Comparison of ENCODE assay signal across 9 cellular contexts in genomic region chr17:31533546-31534155, GRCh38.
DNase-seq lines count a peak whose midpoint lies in the region; ATAC-seq and TF ChIP-seq lines count a peak whose summit lies in the region.
"Had no signal": no experiment of that assay in that cellular context is flagged by ENCODE, and none has a peak within 500 bp of the region (broad histone marks: within the 10 kb centered on the region; RNA-seq: fewer than 3 reads in every experiment).

No MANE protein-coding gene starts in this region.

- DNase-seq in EL (peak; percentile 91), HuH-7.5 (ENCODE audit: low spot score) (peak; percentile 42), iPS-NIHi7 (ENCODE audit: extremely low spot score) (peak; percentile 88), thyroid gland (peak; percentile 30 to 38), SIG-M5 (lab: John Stamatoyannopoulos, UW) (no peak), AML-193 (lab: John Stamatoyannopoulos, UW) (no peak)
- DNase-seq in activated naive CD8-positive, alpha-beta T cell treated with anti-CD3 and anti-CD28 coated beads, Interleukin-2, amount 50 U/mL, for 24 hours = peak; percentile 56
- DNase-seq: naive B cell had no signal

- intact Hi-C loops in thyroid gland (cut with DNase I) = no loop called here

- no peaks in the 10 kb centered on the region for H3K9me3 ChIP-seq in thyroid gland

- no peak overlapping the region for H3K4me3 ChIP-seq in thyroid gland (replicated peaks in 1 of 3)

- H3K36me3 Mint-ChIP-seq in activated naive CD8-positive, alpha-beta T cell treated with anti-CD3 and anti-CD28 coated beads, Interleukin-2, amount 50 U/mL, for 24 hours (ENCODE audit: low read depth) = peaks cover 5% of the 10 kb centered on the region

- no peaks in the 10 kb centered on the region for H3K27me3 Mint-ChIP-seq in activated naive CD8-positive, alpha-beta T cell treated with anti-CD3 and anti-CD28 coated beads, Interleukin-2, amount 50 U/mL, for 24 hours
- H3K27me3 Mint-ChIP-seq: naive B cell had no signal

- no peaks in the 10 kb centered on the region for H3K27me3 ChIP-seq in thyroid gland

- H3K4me1 Mint-ChIP-seq in activated naive CD8-positive, alpha-beta T cell treated with anti-CD3 and anti-CD28 coated beads, Interleukin-2, amount 50 U/mL, for 24 hours = peaks cover 25% of the 10 kb centered on the region

- H3K4me3 Mint-ChIP-seq in activated naive CD8-positive, alpha-beta T cell treated with anti-CD3 and anti-CD28 coated beads, Interleukin-2, amount 50 U/mL, for 24 hours = no peak overlapping the region

- no peak for TF ChIP-seq POLR2A in thyroid gland (IDR thresholded peaks at IDR 0.05)

- 28 to 40% methylated on average over 8 to 10 of the region's 10 CpGs for WGBS in thyroid gland, 2 donors

- H3K27ac ChIP-seq in thyroid gland = no peak overlapping the region

- peak; percentile 50 for ATAC-seq in activated naive CD8-positive, alpha-beta T cell treated with anti-CD3 and anti-CD28 coated beads, Interleukin-2, amount 50 U/mL, for 24 hours
- no peak for ATAC-seq in GM21390 (IDR thresholded peaks at IDR 0.05; ENCODE audit: unreplicated experiment)

- peaks cover 3 to 26% of the 10 kb centered on the region in 2 donors for H3K36me3 ChIP-seq in thyroid gland

- TF ChIP-seq CTCF in thyroid gland (IDR thresholded peaks at IDR 0.05) = peak in 1 of 6 experiments; percentile 22

- no peaks in the 10 kb centered on the region for H3K9me3 Mint-ChIP-seq in activated naive CD8-positive, alpha-beta T cell treated with anti-CD3 and anti-CD28 coated beads, Interleukin-2, amount 50 U/mL, for 24 hours
- H3K9me3 Mint-ChIP-seq: naive B cell had no signal

- H3K27ac Mint-ChIP-seq in activated naive CD8-positive, alpha-beta T cell treated with anti-CD3 and anti-CD28 coated beads, Interleukin-2, amount 50 U/mL, for 24 hours = no peak overlapping the region

- H3K4me1 ChIP-seq in thyroid gland = peaks cover 15 to 27% of the 10 kb centered on the region in 2 donors

Comparison
In these comparisons a context has a peak if more than half of its experiments do, and no peak if none do; other contexts are left out.
1. DNase-seq: peak in EL (single experiment), HuH-7.5 (single experiment), activated naive CD8-positive, alpha-beta T cell treated with anti-CD3 and anti-CD28 coated beads, Interleukin-2, amount 50 U/mL, for 24 hours (single experiment), iPS-NIHi7 (single experiment) and thyroid gland (2 of 2); none in SIG-M5 (single experiment) and AML-193 (0 of 2).